1 cellular context compared by ENCODE assay signal in genomic region chr7:16562456-16563220, GRCh38.
TF ChIP-seq lines count a peak whose summit lies in the region.

No MANE protein-coding gene starts in this region.

TF ChIP-seq in HepG2, 621 proteins besides CTCF, POLR2A, EP300 and RAD21 (continued from another document):
- no peak for TF ChIP-seq ETS1 (CRISPR knock-in tag; IDR thresholded peaks at IDR 0.05)
- TF ChIP-seq HCFC1 (IDR thresholded peaks at IDR 0.05; ENCODE audit: low read depth, low read length), result no peak
- TF ChIP-seq, protein P1, sequence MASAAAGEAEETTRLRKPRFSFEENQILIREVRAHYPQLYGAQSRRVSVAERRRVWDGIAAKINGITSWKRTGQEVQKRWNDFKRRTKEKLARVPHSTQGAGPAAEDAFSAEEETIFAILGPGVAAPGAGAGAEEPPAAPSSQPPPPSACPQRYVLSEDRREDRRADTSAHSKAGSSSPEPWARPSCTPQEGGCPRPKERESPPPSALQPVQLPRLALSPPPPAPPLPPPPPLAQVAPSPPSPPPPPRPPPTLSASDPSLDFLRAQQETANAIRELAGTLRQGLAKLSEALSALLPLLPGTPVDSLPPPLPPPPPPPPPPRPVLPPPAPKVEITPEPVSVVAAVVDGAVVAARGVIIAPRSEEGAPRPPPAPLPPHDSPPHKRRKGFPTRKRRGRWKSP (CRISPR knock-in tag; IDR thresholded peaks at IDR 0.05), result no peak
- TF ChIP-seq, protein P2, sequence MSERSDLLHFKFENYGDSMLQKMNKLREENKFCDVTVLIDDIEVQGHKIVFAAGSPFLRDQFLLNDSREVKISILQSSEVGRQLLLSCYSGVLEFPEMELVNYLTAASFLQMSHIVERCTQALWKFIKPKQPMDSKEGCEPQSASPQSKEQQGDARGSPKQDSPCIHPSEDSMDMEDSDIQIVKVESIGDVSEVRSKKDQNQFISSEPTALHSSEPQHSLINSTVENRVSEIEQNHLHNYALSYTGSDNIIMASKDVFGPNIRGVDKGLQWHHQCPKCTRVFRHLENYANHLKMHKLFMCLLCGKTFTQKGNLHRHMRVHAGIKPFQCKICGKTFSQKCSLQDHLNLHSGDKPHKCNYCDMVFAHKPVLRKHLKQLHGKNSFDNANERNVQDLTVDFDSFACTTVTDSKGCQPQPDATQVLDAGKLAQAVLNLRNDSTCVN (CRISPR knock-in tag; IDR thresholded peaks at IDR 0.05; ENCODE audit: borderline replicate concordance), result no peak
- no peak for TF ChIP-seq GLI4 (CRISPR knock-in tag; IDR thresholded peaks at IDR 0.05; ENCODE audit: borderline replicate concordance)
- TF ChIP-seq ZNF543 (CRISPR knock-in tag; IDR thresholded peaks at IDR 0.05), result no peak
- no peak for TF ChIP-seq MZF1 (CRISPR knock-in tag; IDR thresholded peaks at IDR 0.05; ENCODE audit: borderline replicate concordance)
- TF ChIP-seq DZIP1 (CRISPR knock-in tag; IDR thresholded peaks at IDR 0.05), result no peak
- no peak for TF ChIP-seq TCF7 (IDR thresholded peaks at IDR 0.05; ENCODE audit: low read depth)
- no peak for TF ChIP-seq SNAPC4 (CRISPR knock-in tag; IDR thresholded peaks at IDR 0.05)
- TF ChIP-seq GFI1 (CRISPR knock-in tag; IDR thresholded peaks at IDR 0.05; ENCODE audit: borderline replicate concordance), result no peak
